8 cellular contexts compared by ENCODE assay signal in the genomic region with DNA sequence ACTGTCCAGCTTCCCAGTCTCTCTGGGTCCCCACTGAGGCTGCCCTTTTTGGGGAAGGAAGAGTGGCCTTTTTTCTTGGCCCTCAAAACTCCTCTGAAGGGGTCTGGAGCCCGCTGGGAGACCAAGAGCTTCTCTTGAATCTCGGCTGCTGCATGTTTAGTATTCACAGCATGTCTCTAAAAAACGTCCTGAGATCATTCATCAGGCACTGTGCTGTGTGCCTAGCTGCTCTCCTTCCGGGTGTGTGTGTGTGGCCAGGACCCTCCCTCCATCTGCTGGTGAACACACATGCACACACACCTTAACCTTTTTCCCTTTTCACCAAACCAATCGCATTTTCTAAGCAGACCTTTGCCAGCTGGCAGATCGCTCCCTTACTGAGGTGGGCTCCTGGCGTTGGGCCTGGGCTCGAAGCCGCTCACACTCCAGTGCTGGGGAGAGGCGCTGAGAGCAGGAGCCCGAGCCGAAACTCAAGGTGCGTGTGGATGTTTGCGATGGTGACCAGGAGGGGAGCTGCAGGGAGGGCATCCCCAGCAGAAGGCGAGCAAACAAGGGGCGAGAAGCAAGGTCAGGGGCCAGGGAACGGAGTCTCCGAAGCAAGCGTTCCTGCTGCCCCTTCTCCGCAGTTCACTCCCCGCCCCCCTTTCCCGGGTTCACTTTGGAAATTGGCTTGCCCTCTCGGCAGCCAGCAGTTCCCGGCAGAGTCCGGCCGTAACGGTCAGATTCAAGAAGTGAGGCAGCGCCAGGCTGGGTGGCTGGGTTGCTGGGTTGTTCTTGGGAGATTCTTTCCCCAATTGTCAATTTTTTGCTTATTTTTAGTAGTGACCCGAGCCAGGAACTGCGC. TPM values are rescaled to one million over a fixed set of nuclear protein-coding genes. Genes with fewer than 3 reads are reported as not detected.
DNase-seq lines count a peak whose midpoint lies in the region; ATAC-seq and TF ChIP-seq lines count a peak whose summit lies in the region.

No MANE protein-coding gene starts in this region.

- H3K4me1 ChIP-seq in RWPE2 (ENCODE audit: insufficient read depth, poor library complexity, severe bottlenecking) (no peaks in the 10 kb centered on the region), gastrocnemius medialis (no peaks in the 10 kb centered on the region)

- TF ChIP-seq POLR2A in gastrocnemius medialis (IDR thresholded peaks at IDR 0.05), result no peak

- CTCF ChIA-PET in activated naive CD4-positive, alpha-beta T cell treated with anti-CD3 and anti-CD28 coated beads, Interleukin-2, amount 10 ng/mL, durations not matched to agents 7 days and 5 days (lab: Charles Lee), result interaction anchor here (1.0 kb wide), 1 partner anchor 53 kb away, joined by 3 read pairs; no protein-coding TSS in a partner anchor

- peaks cover 43% of the 10 kb centered on the region for H3K27me3 Mint-ChIP-seq in activated naive CD4-positive, alpha-beta T cell treated with anti-CD3 and anti-CD28 coated beads, Interleukin-2, amount 10 ng/mL, durations not matched to agents 7 days and 5 days

- peaks cover 16% of the 10 kb centered on the region for H3K4me1 Mint-ChIP-seq in activated naive CD4-positive, alpha-beta T cell treated with anti-CD3 and anti-CD28 coated beads, Interleukin-2, amount 10 ng/mL, durations not matched to agents 7 days and 5 days

- no peaks in the 10 kb centered on the region for H3K36me3 ChIP-seq in RWPE2 (ENCODE audit: low read depth)
- no peaks in the 10 kb centered on the region for H3K36me3 ChIP-seq in gastrocnemius medialis

- no peaks in the 10 kb centered on the region for H3K9me3 Mint-ChIP-seq in activated naive CD4-positive, alpha-beta T cell treated with anti-CD3 and anti-CD28 coated beads, Interleukin-2, amount 10 ng/mL, durations not matched to agents 7 days and 5 days

- intact Hi-C loops in gastrocnemius medialis (cut with DNase I; ENCODE audit: low total_unique reads), result no loop called here

- ATAC-seq in RWPE2 (ENCODE audit: low read depth), result peak; percentile 70
- no peak for ATAC-seq in gastrocnemius medialis
- ATAC-seq in GM21515 (IDR thresholded peaks at IDR 0.05; ENCODE audit: unreplicated experiment), result no peak
- no peak for ATAC-seq in GM19467 (IDR thresholded peaks at IDR 0.05; ENCODE audit: unreplicated experiment)

- no peak overlapping the region for H3K27ac Mint-ChIP-seq in activated naive CD4-positive, alpha-beta T cell treated with anti-CD3 and anti-CD28 coated beads, Interleukin-2, amount 10 ng/mL, durations not matched to agents 7 days and 5 days

- in situ Hi-C loops in gastrocnemius medialis (cut with MboI; ENCODE audit: low sequenced_read_pairs in 4 of 4), result no loop called here

- H3K27me3 ChIP-seq in RWPE2 (ENCODE audit: insufficient read depth, poor library complexity, severe bottlenecking), result peaks cover 7% of the 10 kb centered on the region
- peaks cover 2 to 44% (median 40%) of the 10 kb centered on the region in 3 donors for H3K27me3 ChIP-seq in gastrocnemius medialis

- H3K9me3 ChIP-seq in RWPE2 (ENCODE audit: severe bottlenecking) (no peaks in the 10 kb centered on the region), gastrocnemius medialis (no peaks in the 10 kb centered on the region)

- H3K27ac ChIP-seq in RWPE2 (ENCODE audit: poor library complexity, severe bottlenecking) (no peak overlapping the region), gastrocnemius medialis (no peak overlapping the region)

- H3K36me3 Mint-ChIP-seq in activated naive CD4-positive, alpha-beta T cell treated with anti-CD3 and anti-CD28 coated beads, Interleukin-2, amount 10 ng/mL, durations not matched to agents 7 days and 5 days, result no peaks in the 10 kb centered on the region

- peak overlapping the region; percentile 63 for H3K4me3 Mint-ChIP-seq in activated naive CD4-positive, alpha-beta T cell treated with anti-CD3 and anti-CD28 coated beads, Interleukin-2, amount 10 ng/mL, durations not matched to agents 7 days and 5 days

- TF ChIP-seq CTCF in RWPE2 (IDR thresholded peaks at IDR 0.05; ENCODE audit: poor library complexity, severe bottlenecking) (peak; percentile 8), fibroblast of the aortic adventitia (IDR thresholded peaks at IDR 0.05; ENCODE audit: insufficient read depth, low read length) (peak; percentile 9), gastrocnemius medialis (IDR thresholded peaks at IDR 0.05 in 4 of 5, conservative IDR thresholded peaks at IDR 0.05 in 1 of 5) (no peak)

- H3K4me3 ChIP-seq in RWPE2 (ENCODE audit: severe bottlenecking) (peak overlapping the region; percentile 34), fibroblast of the aortic adventitia (ENCODE audit: low read depth, low read length) (peak overlapping the region; percentile 44), gastrocnemius medialis (peak overlapping the region in 3 of 4 donors; percentile 36 to 37 (median 36))

- peak; percentile 26 for DNase-seq in activated naive CD4-positive, alpha-beta T cell treated with anti-CD3 and anti-CD28 coated beads, Interleukin-2, amount 10 ng/mL, durations not matched to agents 7 days and 5 days
- no peak for DNase-seq in activated naive CD4-positive, alpha-beta T cell treated with anti-CD3 and anti-CD28 coated beads, Interleukin-2, amount 50 U/mL, for 16 hours
- DNase-seq in RWPE2 (ENCODE audit: low spot score) (no peak), fibroblast of the aortic adventitia (ENCODE audit: low read depth) (no peak), gastrocnemius medialis (no peak)
- DNase-seq in central memory CD4-positive, alpha-beta T cell, result no peak

RNA-seq across cellular contexts. Expression of gene FRMPD3, which starts 0.6 kb away (rescaled TPM):
- total RNA-seq in fibroblast of the aortic adventitia (ENCODE audit: low replicate concordance) (0.09 and 0.16 TPM in 2 replicates), gastrocnemius medialis (not detected)

Comparison
In these comparisons a context has a peak if more than half of its experiments do, and no peak if none do; other contexts are left out.
1. CTCF ChIP-seq: peak in RWPE2 (single experiment) and fibroblast of the aortic adventitia (single experiment); none in gastrocnemius medialis (0 of 5).
2. Peak in every context shown above with its lines, with median percentiles within 50 percentile points of each other: H3K4me3 ChIP-seq.